8 cellular contexts compared by ENCODE assay signal in the genomic region with DNA sequence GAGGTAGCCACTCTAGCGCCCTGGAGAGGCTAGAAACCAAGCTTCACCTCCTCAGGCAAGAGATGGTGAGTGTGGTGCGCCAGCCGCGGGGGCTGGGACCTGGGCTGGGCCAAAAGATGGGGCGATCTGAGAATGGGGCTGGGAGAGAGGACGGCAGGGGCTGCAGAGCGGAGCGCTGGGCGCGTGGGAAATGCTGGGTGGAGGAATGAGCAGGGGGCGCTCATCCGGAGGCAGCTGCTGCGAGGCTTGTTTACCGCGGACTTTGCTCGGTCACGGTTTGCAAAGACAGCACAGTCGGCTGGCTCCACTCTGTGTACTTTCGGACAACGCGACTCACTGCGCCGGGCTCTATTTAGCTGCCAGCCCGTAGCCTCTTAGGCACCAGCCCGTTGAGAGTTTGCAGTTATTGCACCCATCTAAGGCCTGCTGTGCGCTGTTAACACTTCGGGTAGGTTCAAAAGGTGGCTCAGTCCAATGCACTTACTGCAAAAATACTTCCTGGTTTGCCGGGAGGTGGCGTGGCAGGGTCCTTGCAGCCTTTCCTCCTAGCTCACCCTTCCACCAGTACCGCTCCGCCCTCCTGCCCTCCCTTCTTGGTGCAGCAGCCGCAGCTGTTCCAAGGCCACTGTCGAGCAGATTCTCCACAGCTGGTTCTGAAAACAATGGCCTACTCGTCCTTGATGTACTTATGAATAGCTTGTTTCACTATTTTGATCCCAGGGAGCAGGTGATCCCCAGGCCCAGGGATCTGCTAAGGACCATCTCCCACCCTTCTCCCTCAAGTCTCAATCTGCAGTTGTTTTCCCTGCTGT. TPM values are rescaled to one million over a fixed set of nuclear protein-coding genes. Genes with fewer than 3 reads are reported as not detected.
DNase-seq lines count a peak whose midpoint lies in the region; ATAC-seq and TF ChIP-seq lines count a peak whose summit lies in the region.

No MANE protein-coding gene starts in this region.

- DNase-seq in AG09309 (ENCODE audit: low read depth), result peak; percentile 55
- DNase-seq in NCI-H460 (ENCODE audit: extremely low read depth, low read depth), result peak; percentile 75
- peak; percentile 53 for DNase-seq in astrocyte of the cerebellum (ENCODE audit: low read depth)
- DNase-seq in hepatic stellate cell (ENCODE audit: low spot score), result peak; percentile 75
- DNase-seq in progenitor cell of endocrine pancreas (ENCODE audit: low spot score, unreplicated experiment), result peak; percentile 49
- no peak for DNase-seq in activated CD8-positive, alpha-beta memory T cell treated with anti-CD3 and anti-CD28 coated beads, Interleukin-2, amount 50 U/mL, for 4 hours

- peaks cover 5% of the 10 kb centered on the region for H3K36me3 Mint-ChIP-seq in progenitor cell of endocrine pancreas (ENCODE audit: insufficient read depth)

- ATAC-seq in GM18873 (IDR thresholded peaks at IDR 0.05; ENCODE audit: low FRiP score, unreplicated experiment) (peak; percentile 61), HG03342 (IDR thresholded peaks at IDR 0.05; ENCODE audit: unreplicated experiment) (peak; percentile 39)

- H3K4me3 Mint-ChIP-seq in progenitor cell of endocrine pancreas (ENCODE audit: low read depth), result peak overlapping the region; percentile 94

- H3K27ac Mint-ChIP-seq in progenitor cell of endocrine pancreas, result peak overlapping the region; percentile 92

- H3K4me1 Mint-ChIP-seq in progenitor cell of endocrine pancreas (ENCODE audit: low read depth), result peaks cover 8% of the 10 kb centered on the region

- TF ChIP-seq CTCF in AG09309 (IDR thresholded peaks at IDR 0.05; ENCODE audit: control insufficient read depth, insufficient read depth, low read depth, low read length, missing control alignments), result peak; percentile 57
- peak; percentile 55 for TF ChIP-seq CTCF in astrocyte of the cerebellum (IDR thresholded peaks at IDR 0.05; ENCODE audit: low read depth, low read length, missing control alignments)
- peak; percentile 57 for TF ChIP-seq CTCF in progenitor cell of endocrine pancreas (IDR thresholded peaks at IDR 0.05; ENCODE audit: unreplicated experiment)

- in situ Hi-C loops in astrocyte of the cerebellum (cut with HindIII; ENCODE audit: low sequenced_read_pairs), result no loop called here

- no peaks in the 10 kb centered on the region for H3K27me3 Mint-ChIP-seq in progenitor cell of endocrine pancreas

- peak overlapping the region; percentile 88 for H3K4me3 ChIP-seq in AG09309 (ENCODE audit: control insufficient read depth, low read depth, low read length)
- peak overlapping the region; percentile 81 for H3K4me3 ChIP-seq in astrocyte of the cerebellum (ENCODE audit: low read depth, low read length)

- no peaks in the 10 kb centered on the region for H3K9me3 Mint-ChIP-seq in progenitor cell of endocrine pancreas (ENCODE audit: low read depth)

RNA-seq across cellular contexts. Expression of a gene that starts 1.3 kb away (rescaled TPM):
- total RNA-seq in NCI-H460 (2014; rRNA removed; shearing (Covaris generic)), result 17.5 and 21.5 TPM in 2 replicates
- 10.0 and 12.7 TPM in 2 replicates for polyA plus RNA-seq in NCI-H460 (2014; cell fraction: nucleus; rRNA removed)
- 11.0 and 11.4 TPM in 2 replicates for total RNA-seq in progenitor cell of endocrine pancreas
